ENCODE assay signal across 8 cellular contexts in genomic region chr7:29565186-29565540, GRCh38. TPM values are rescaled to one million over a fixed set of nuclear protein-coding genes. Genes with fewer than 3 reads are reported as not detected.
DNase-seq lines count a peak whose midpoint lies in the region; ATAC-seq and TF ChIP-seq lines count a peak whose summit lies in the region.

No MANE protein-coding gene starts in this region.

- H3K9me3 ChIP-seq in cardiac muscle cell (ENCODE audit: low read depth) (no peaks in the 10 kb centered on the region), colonic mucosa (no peaks in the 10 kb centered on the region), mucosa of descending colon (no peaks in the 10 kb centered on the region), uterus (no peaks in the 10 kb centered on the region)

- TF ChIP-seq CTCF in cardiac muscle cell (IDR thresholded peaks at IDR 0.05; ENCODE audit: low read depth, low read length) (no peak), colonic mucosa (IDR thresholded peaks at IDR 0.05) (no peak), mucosa of descending colon (IDR thresholded peaks at IDR 0.05) (no peak), uterus (IDR thresholded peaks at IDR 0.05) (no peak), GM10248 (IDR thresholded peaks at IDR 0.05; ENCODE audit: control extremely low read depth, extremely low read depth, low read depth, missing control alignments) (no peak)

- H3K36me3 ChIP-seq in cardiac muscle cell, result no peaks in the 10 kb centered on the region
- no peaks in the 10 kb centered on the region for H3K36me3 ChIP-seq in colonic mucosa
- H3K36me3 ChIP-seq in mucosa of descending colon (ENCODE audit: low read depth), result no peaks in the 10 kb centered on the region
- no peaks in the 10 kb centered on the region for H3K36me3 ChIP-seq in uterus

- intact Hi-C loops in Right ventricle myocardium superior (cut with DNase I) (no loop called here), colonic mucosa (cut with DNase I) (loop anchor here (5.0 kb wide), 1 partner anchor 42 kb away; no protein-coding TSS in a partner anchor), mucosa of descending colon (cut with DNase I, micrococcal nuclease) (no loop called here), uterus (cut with DNase I; ENCODE audit: low total_unique reads) (no loop called here)

- H3K4me3 ChIP-seq in cardiac muscle cell (peak overlapping the region; percentile 54), colonic mucosa (peak overlapping the region; percentile 49), mucosa of descending colon (peak overlapping the region; percentile 63), uterus (peak overlapping the region; percentile 51 to 54)

- POLR2A ChIA-PET in GM10248 (lab: Yijun Ruan, JAX), result no interaction called here

- no peak for TF ChIP-seq POLR2A in uterus (IDR thresholded peaks at IDR 0.05)

- DNase-seq in cardiac muscle cell (ENCODE audit: low read depth in 1 of 2, low spot score in 1 of 2) (no peak), Right ventricle myocardium superior (no peak), colonic mucosa (no peak), mucosa of descending colon (no peak), uterus (no peak), GM10248 (ENCODE audit: extremely low spot score) (no peak), NCI-H1092 treated with DMSO at 0.1 percent for 48 hours (lab: John Stamatoyannopoulos, UW) (no peak)

- H3K27ac ChIP-seq in cardiac muscle cell (no peak overlapping the region), colonic mucosa (peak overlapping the region; percentile 83), uterus (peak overlapping the region; percentile 32 to 42)

- H3K9ac ChIP-seq in colonic mucosa (ENCODE audit: low read depth in 2 of 2, low read length in 2 of 2), result peak overlapping the region; percentile 85 to 98

- ATAC-seq in Right ventricle myocardium superior (ENCODE audit: poor library complexity) (no peak), mucosa of descending colon (no peak), HG03565 (IDR thresholded peaks at IDR 0.05; ENCODE audit: unreplicated experiment) (no peak)

- H3K27me3 ChIP-seq in cardiac muscle cell (peaks cover 75% of the 10 kb centered on the region), colonic mucosa (no peaks in the 10 kb centered on the region), uterus (no peaks in the 10 kb centered on the region)

- CTCF ChIA-PET in GM10248 (lab: Yijun Ruan, JAX), result no interaction called here

- H3K4me1 ChIP-seq in cardiac muscle cell (ENCODE audit: low read depth) (no peaks in the 10 kb centered on the region), colonic mucosa (no peaks in the 10 kb centered on the region), mucosa of descending colon (ENCODE audit: low read depth) (no peaks in the 10 kb centered on the region), uterus (peaks cover 0 to 3% of the 10 kb centered on the region in 2 donors)

RNA-seq across cellular contexts. Expression of gene PRR15, which starts 1.5 kb away (rescaled TPM):
- 4.9 and 8.9 TPM in 2 replicates for total RNA-seq in cardiac muscle cell
- polyA plus RNA-seq in cardiac muscle cell, result 3.4 and 4.3 TPM in 2 replicates
- not detected for total RNA-seq in Right ventricle myocardium superior
- total RNA-seq in colonic mucosa, result 100 to 1,000 TPM; 129 to 194 TPM
- total RNA-seq in mucosa of descending colon, result 100 to 1,000 TPM; 104 to 356 (median 173) TPM
- total RNA-seq in uterus, result 1 to 10 TPM in 2 of 4 donors, not detected in 2; 1.8 to 2.3 TPM

Comparison
In these comparisons a context has a peak if more than half of its experiments do, and no peak if none do; other contexts are left out.
1. RNA of gene PRR15, which starts 1.5 kb away (total RNA-seq): 129 to 194 TPM in colonic mucosa and 104 to 356 TPM in mucosa of descending colon; 4.9 to 8.9 TPM in cardiac muscle cell, 1.8 to 2.3 TPM in uterus and not detected in Right ventricle myocardium superior (single experiment); every median in the first group is over 10 times any median in the second.
2. Peak in every context shown above with its lines, with median percentiles within 50 percentile points of each other: H3K4me3 ChIP-seq.